Comparison of ENCODE assay signal across 1 cellular context in the genomic region with DNA sequence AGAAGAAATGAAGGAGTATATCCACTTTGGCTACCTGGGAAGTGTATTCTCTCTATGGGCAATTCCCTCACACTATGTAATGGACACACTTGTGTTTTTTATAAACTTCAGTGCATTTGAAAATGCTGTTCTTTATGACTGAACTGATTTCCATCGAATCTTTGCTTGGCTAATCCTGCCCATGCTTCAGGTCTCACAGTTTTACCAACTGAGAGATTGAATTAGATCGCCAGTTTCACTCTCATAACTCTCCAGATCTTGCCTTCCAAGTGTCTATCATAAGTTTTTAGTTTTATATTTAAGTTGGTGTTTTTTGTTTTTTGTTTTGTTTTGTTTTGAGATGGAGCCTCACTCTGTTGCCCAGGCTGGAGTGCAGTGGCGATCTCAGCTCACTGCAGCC.
TF ChIP-seq lines count a peak whose summit lies in the region.

No MANE protein-coding gene starts in this region.

TF ChIP-seq in IMR-90, 13 proteins besides CTCF, POLR2A, EP300 and RAD21:
- TF ChIP-seq CHD1 (IDR thresholded peaks at IDR 0.05; ENCODE audit: low read depth, low read length), result no peak
- TF ChIP-seq BHLHE40 (IDR thresholded peaks at IDR 0.05; ENCODE audit: low read depth, low read length), result no peak
- no peak for TF ChIP-seq MAFK (IDR thresholded peaks at IDR 0.05; ENCODE audit: low read depth, low read length)
- no peak for TF ChIP-seq FOS (IDR thresholded peaks at IDR 0.05; ENCODE audit: low read depth, low read length)
- TF ChIP-seq, protein P1, sequence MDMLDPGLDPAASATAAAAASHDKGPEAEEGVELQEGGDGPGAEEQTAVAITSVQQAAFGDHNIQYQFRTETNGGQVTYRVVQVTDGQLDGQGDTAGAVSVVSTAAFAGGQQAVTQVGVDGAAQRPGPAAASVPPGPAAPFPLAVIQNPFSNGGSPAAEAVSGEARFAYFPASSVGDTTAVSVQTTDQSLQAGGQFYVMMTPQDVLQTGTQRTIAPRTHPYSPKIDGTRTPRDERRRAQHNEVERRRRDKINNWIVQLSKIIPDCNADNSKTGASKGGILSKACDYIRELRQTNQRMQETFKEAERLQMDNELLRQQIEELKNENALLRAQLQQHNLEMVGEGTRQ (IDR thresholded peaks at IDR 0.05; ENCODE audit: low read depth, low read length), result no peak
- TF ChIP-seq RFX5 (IDR thresholded peaks at IDR 0.05; ENCODE audit: low read depth, low read length), result no peak
- TF ChIP-seq RCOR1 (IDR thresholded peaks at IDR 0.05; ENCODE audit: insufficient replicate concordance, low read length), result no peak
- no peak for TF ChIP-seq CEBPB (IDR thresholded peaks at IDR 0.05; ENCODE audit: low read depth, low read length)
- TF ChIP-seq NFE2L2 (IDR thresholded peaks at IDR 0.05; ENCODE audit: low read depth, low read length), result no peak
